ENCODE assay signal across 36 cellular contexts in the genomic region with DNA sequence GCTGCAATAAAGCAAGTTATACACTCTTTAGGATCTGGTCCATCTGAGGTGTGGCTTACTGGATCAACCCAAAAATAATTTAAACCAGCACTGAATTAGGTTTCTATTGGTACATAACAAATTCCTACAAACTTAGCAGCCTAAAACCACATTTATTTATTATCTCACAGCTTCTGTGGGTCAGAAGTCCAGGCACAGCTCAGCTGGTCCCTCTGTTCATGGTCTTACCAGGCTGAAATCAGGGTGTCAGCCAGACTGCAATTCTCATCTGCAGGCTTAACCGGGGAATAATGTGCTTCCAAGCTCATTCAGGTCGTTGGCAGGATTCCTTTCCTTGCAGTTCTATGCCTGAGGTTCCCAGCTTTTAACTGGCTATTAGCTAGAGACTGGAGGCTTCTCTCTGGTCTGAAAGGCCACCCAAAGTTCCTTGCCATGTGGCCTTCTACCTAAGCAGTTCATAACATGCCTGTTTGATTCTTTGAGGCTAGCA.
"Had no signal": no experiment of that assay in that cellular context is flagged by ENCODE, and none has a peak within 500 bp of the region (broad histone marks: within the 10 kb centered on the region; RNA-seq: fewer than 3 reads in every experiment).

No MANE protein-coding gene starts in this region.

- H3K4me1 ChIP-seq: adrenal gland, body of pancreas, esophagus muscularis mucosa, foreskin keratinocyte, gastrocnemius medialis, heart left ventricle had no signal

- H3K27ac ChIP-seq: adrenal gland, body of pancreas, coronary artery, esophagus muscularis mucosa, foreskin keratinocyte, gastrocnemius medialis, heart left ventricle, WERI-Rb-1 had no signal

- H3K27ac Mint-ChIP-seq: activated B cell treated with CpG ODN at 0.5 μM for 24 hours; activated CD4-positive, alpha-beta memory T cell treated with anti-CD3 and anti-CD28 coated beads for 36 hours; activated CD8-positive, alpha-beta memory T cell treated with anti-CD3 and anti-CD28 coated beads, Interleukin-2, amount 10 ng/mL, durations not matched to agents 7 days and 5 days; activated CD8-positive, alpha-beta T cell treated with anti-CD3 and anti-CD28 coated beads, Interleukin-2, amount 10 ng/mL, durations not matched to agents 7 days and 5 days; activated naive CD4-positive, alpha-beta T cell treated with anti-CD3 and anti-CD28 coated beads for 36 hours; activated naive CD4-positive, alpha-beta T cell treated with anti-CD3 and anti-CD28 coated beads, Interleukin-2, amount 50 U/mL, for 24 hours; activated naive CD8-positive, alpha-beta T cell treated with anti-CD3 and anti-CD28 coated beads for 36 hours; activated naive CD8-positive, alpha-beta T cell treated with anti-CD3 and anti-CD28 coated beads, Interleukin-2, amount 50 U/mL, for 24 hours; activated T-helper 1 cell treated with anti-CD3 and anti-CD28 coated beads, Interleukin-12 subunit alpha, Interleukin-12 subunit beta, Interleukin-2, Interleukin-4 antibody, amounts not matched to agents 30 ng/mL and 10 ng/mL and 1 ng/mL, durations not matched to agents 14 hours and 24 hours and 36 hours; activated T-helper 2 cell treated with anti-CD3 and anti-CD28 coated beads, Interferon-gamma antibody, Interleukin-2, Interleukin-4, amounts not matched to agents 10 μg/mL and 5 μg/mL and 100 μg/mL, durations not matched to agents 14 hours and 24 hours and 36 hours; effector memory CD8-positive, alpha-beta T cell; T-helper 17 cell; T-helper 2 cell treated with Interferon-gamma antibody and Interleukin-4, amounts not matched to agents 5 μg/mL and 100 μg/mL, for 36 hours had no signal

- H3K36me3 ChIP-seq: adrenal gland, esophagus muscularis mucosa, gastrocnemius medialis, heart left ventricle, WERI-Rb-1 had no signal

- H3K36me3 Mint-ChIP-seq: activated CD4-positive, alpha-beta memory T cell treated with anti-CD3 and anti-CD28 coated beads for 36 hours; activated CD8-positive, alpha-beta memory T cell treated with anti-CD3 and anti-CD28 coated beads, Interleukin-2, amount 10 ng/mL, durations not matched to agents 7 days and 5 days; activated naive CD4-positive, alpha-beta T cell treated with anti-CD3 and anti-CD28 coated beads, Interleukin-2, amount 50 U/mL, for 24 hours; activated naive CD8-positive, alpha-beta T cell treated with anti-CD3 and anti-CD28 coated beads for 36 hours had no signal

- H3K27me3 Mint-ChIP-seq: activated B cell treated with CpG ODN at 0.5 μM for 24 hours; activated CD4-positive, alpha-beta memory T cell treated with anti-CD3 and anti-CD28 coated beads for 36 hours; activated CD8-positive, alpha-beta memory T cell treated with anti-CD3 and anti-CD28 coated beads, Interleukin-2, amount 10 ng/mL, durations not matched to agents 7 days and 5 days; activated naive CD4-positive, alpha-beta T cell treated with anti-CD3 and anti-CD28 coated beads, Interleukin-2, amount 50 U/mL, for 24 hours; activated naive CD8-positive, alpha-beta T cell treated with anti-CD3 and anti-CD28 coated beads for 36 hours; activated naive CD8-positive, alpha-beta T cell treated with anti-CD3 and anti-CD28 coated beads, Interleukin-2, amount 50 U/mL, for 24 hours; effector memory CD8-positive, alpha-beta T cell; T-helper 17 cell had no signal

- DNase-seq: activated B cell treated with CpG ODN at 0.5 μM for 24 hours; activated CD4-positive, alpha-beta memory T cell treated with anti-CD3 and anti-CD28 coated beads for 36 hours; activated CD4-positive, alpha-beta T cell treated with anti-CD3 and anti-CD28 coated beads for 48 hours; activated CD4-positive, alpha-beta T cell treated with anti-CD3 and anti-CD28 coated beads, Interleukin-2, amount 50 U/mL, for 1 hour; activated CD8-positive, alpha-beta memory T cell treated with anti-CD3 and anti-CD28 coated beads, Interleukin-2, amount 10 ng/mL, durations not matched to agents 7 days and 5 days; activated CD8-positive, alpha-beta memory T cell treated with anti-CD3 and anti-CD28 coated beads, Interleukin-2, amount 50 U/mL, for 4 hours; activated CD8-positive, alpha-beta T cell treated with anti-CD3 and anti-CD28 coated beads, Interleukin-2, amount 10 ng/mL, durations not matched to agents 7 days and 5 days; activated effector memory CD4-positive, alpha-beta T cell treated with anti-CD3 and anti-CD28 coated beads, Interleukin-2, amount 50 U/mL, for 16 hours; activated naive CD4-positive, alpha-beta T cell treated with anti-CD3 and anti-CD28 coated beads for 36 hours; activated naive CD8-positive, alpha-beta T cell treated with anti-CD3 and anti-CD28 coated beads for 36 hours; activated naive CD8-positive, alpha-beta T cell treated with anti-CD3 and anti-CD28 coated beads, Interleukin-2, amount 50 U/mL, for 24 hours; activated T-cell treated with anti-CD3 and anti-CD28 coated beads, Interleukin-2, amount 50 U/mL, for 1 hour; activated T-cell treated with anti-CD3 and anti-CD28 coated beads, Interleukin-2, amount 50 U/mL, for 48 hours; adrenal gland; amygdala; aorta; body of pancreas; dermis blood vessel endothelial cell; effector CD4-positive, alpha-beta T cell; effector memory CD8-positive, alpha-beta T cell; erythroblast; foreskin keratinocyte; gastrocnemius medialis; glutamatergic neuron; heart left ventricle; T-helper 1 cell; T-helper 17 cell; T1000; WERI-Rb-1 had no signal

- H3K4me3 ChIP-seq: adrenal gland, body of pancreas, coronary artery, esophagus muscularis mucosa, gastrocnemius medialis, heart left ventricle had no signal

- H3K9me3 Mint-ChIP-seq: activated B cell treated with CpG ODN at 0.5 μM for 24 hours; activated CD4-positive, alpha-beta memory T cell treated with anti-CD3 and anti-CD28 coated beads for 36 hours; activated naive CD4-positive, alpha-beta T cell treated with anti-CD3 and anti-CD28 coated beads for 36 hours; activated naive CD4-positive, alpha-beta T cell treated with anti-CD3 and anti-CD28 coated beads, Interleukin-2, amount 50 U/mL, for 24 hours; activated T-helper 1 cell treated with anti-CD3 and anti-CD28 coated beads, Interleukin-12 subunit alpha, Interleukin-12 subunit beta, Interleukin-2, Interleukin-4 antibody, amounts not matched to agents 30 ng/mL and 10 ng/mL and 1 ng/mL, durations not matched to agents 14 hours and 24 hours and 36 hours; activated T-helper 2 cell treated with anti-CD3 and anti-CD28 coated beads, Interferon-gamma antibody, Interleukin-2, Interleukin-4, amounts not matched to agents 10 μg/mL and 5 μg/mL and 100 μg/mL, durations not matched to agents 14 hours and 24 hours and 36 hours; T-helper 2 cell treated with Interferon-gamma antibody and Interleukin-4, amounts not matched to agents 5 μg/mL and 100 μg/mL, for 36 hours had no signal

- H3K9me3 ChIP-seq: adrenal gland, body of pancreas, esophagus muscularis mucosa, gastrocnemius medialis had no signal

- H3K4me1 Mint-ChIP-seq: activated naive CD4-positive, alpha-beta T cell treated with anti-CD3 and anti-CD28 coated beads, Interleukin-2, amount 50 U/mL, for 24 hours; activated naive CD8-positive, alpha-beta T cell treated with anti-CD3 and anti-CD28 coated beads for 36 hours; T-helper 17 cell had no signal

- ATAC-seq: activated CD4-positive, CD25-positive, alpha-beta regulatory T cell treated with anti-CD3 and anti-CD28 coated beads, Interleukin-2, amount 50 U/mL, for 24 hours; activated CD8-positive, alpha-beta memory T cell treated with anti-CD3 and anti-CD28 coated beads, Interleukin-2, amount 10 ng/mL, durations not matched to agents 7 days and 5 days; activated CD8-positive, alpha-beta T cell treated with anti-CD3 and anti-CD28 coated beads, Interleukin-2, amount 10 ng/mL, durations not matched to agents 7 days and 5 days; activated naive CD8-positive, alpha-beta T cell treated with anti-CD3 and anti-CD28 coated beads, Interleukin-2, amount 50 U/mL, for 24 hours; body of pancreas; effector memory CD8-positive, alpha-beta T cell; foreskin keratinocyte; gastrocnemius medialis; heart left ventricle; T-helper 17 cell had no signal

- H3K4me3 Mint-ChIP-seq: activated B cell treated with CpG ODN at 0.5 μM for 24 hours; activated CD4-positive, alpha-beta memory T cell treated with anti-CD3 and anti-CD28 coated beads for 36 hours; activated CD8-positive, alpha-beta memory T cell treated with anti-CD3 and anti-CD28 coated beads, Interleukin-2, amount 10 ng/mL, durations not matched to agents 7 days and 5 days; activated CD8-positive, alpha-beta T cell treated with anti-CD3 and anti-CD28 coated beads, Interleukin-2, amount 10 ng/mL, durations not matched to agents 7 days and 5 days; activated naive CD4-positive, alpha-beta T cell treated with anti-CD3 and anti-CD28 coated beads for 36 hours; activated naive CD4-positive, alpha-beta T cell treated with anti-CD3 and anti-CD28 coated beads, Interleukin-2, amount 50 U/mL, for 24 hours; activated naive CD8-positive, alpha-beta T cell treated with anti-CD3 and anti-CD28 coated beads for 36 hours; activated naive CD8-positive, alpha-beta T cell treated with anti-CD3 and anti-CD28 coated beads, Interleukin-2, amount 50 U/mL, for 24 hours; activated T-helper 1 cell treated with anti-CD3 and anti-CD28 coated beads, Interleukin-12 subunit alpha, Interleukin-12 subunit beta, Interleukin-2, Interleukin-4 antibody, amounts not matched to agents 30 ng/mL and 10 ng/mL and 1 ng/mL, durations not matched to agents 14 hours and 24 hours and 36 hours; effector memory CD8-positive, alpha-beta T cell; T-helper 17 cell; T-helper 2 cell treated with Interferon-gamma antibody and Interleukin-4, amounts not matched to agents 5 μg/mL and 100 μg/mL, for 36 hours had no signal

- H3K27me3 ChIP-seq: adrenal gland, body of pancreas, esophagus muscularis mucosa, foreskin keratinocyte, gastrocnemius medialis, heart left ventricle had no signal
